7 cellular contexts compared by ENCODE assay signal in genomic region chr14:80698974-80699373, GRCh38.
"Had no signal": no experiment of that assay in that cellular context is flagged by ENCODE, and none has a peak within 500 bp of the region (broad histone marks: within the 10 kb centered on the region; RNA-seq: fewer than 3 reads in every experiment).

No MANE protein-coding gene starts in this region.

- ATAC-seq: HepG2 had no signal

- DNase-seq: GM23248, H9, HCEC 1CT, KBM-7 had no signal

- FAIRE-seq: H1, H54, HepG2 had no signal

- H3K9ac ChIP-seq: GM23248 had no signal

- H3K4me3 ChIP-seq: GM23248 had no signal

- H3K27ac ChIP-seq: GM23248 had no signal

- H2AFZ ChIP-seq: GM23248 had no signal
